11 cellular contexts compared by ENCODE assay signal in genomic region chr5:93572773-93573626, GRCh38. TPM values are rescaled to one million over a fixed set of nuclear protein-coding genes. Genes with fewer than 3 reads are reported as not detected.
DNase-seq lines count a peak whose midpoint lies in the region; ATAC-seq and TF ChIP-seq lines count a peak whose summit lies in the region.
"Had no signal": no experiment of that assay in that cellular context is flagged by ENCODE, and none has a peak within 500 bp of the region (broad histone marks: within the 10 kb centered on the region; RNA-seq: fewer than 3 reads in every experiment).

No MANE protein-coding gene starts in this region.

- no peak for ATAC-seq in activated T-cell treated with anti-CD3 and anti-CD28 coated beads, Interleukin-2, amount 50 U/mL, for 4 hours
- no peak for ATAC-seq in GM19455 (IDR thresholded peaks at IDR 0.05; ENCODE audit: unreplicated experiment)
- no peak for ATAC-seq in HG03196 (IDR thresholded peaks at IDR 0.05; ENCODE audit: unreplicated experiment)

- H3K27ac ChIP-seq in stomach smooth muscle (ENCODE audit: low read length), result no peak overlapping the region
- H3K27ac ChIP-seq: parathyroid adenoma, PC-9 had no signal

- peak overlapping the region; percentile 26 for H3K27ac Mint-ChIP-seq in activated T-cell treated with anti-CD3 and anti-CD28 coated beads, Interleukin-2, amount 50 U/mL, for 24 hours

- peaks cover 32% of the 10 kb centered on the region for H3K4me1 Mint-ChIP-seq in activated T-cell treated with anti-CD3 and anti-CD28 coated beads, Interleukin-2, amount 50 U/mL, for 24 hours (ENCODE audit: low read depth)
- H3K4me1 Mint-ChIP-seq in activated T-cell treated with anti-CD3 and anti-CD28 coated beads, Interleukin-2, amount 50 U/mL, for 4 hours (ENCODE audit: low read depth), result peaks cover 11% of the 10 kb centered on the region

- no peaks in the 10 kb centered on the region for H3K9me3 Mint-ChIP-seq in activated T-cell treated with anti-CD3 and anti-CD28 coated beads, Interleukin-2, amount 50 U/mL, for 24 hours
- H3K9me3 Mint-ChIP-seq in activated T-cell treated with anti-CD3 and anti-CD28 coated beads, Interleukin-2, amount 50 U/mL, for 4 hours, result no peaks in the 10 kb centered on the region

- H3K36me3 ChIP-seq in stomach smooth muscle (ENCODE audit: control insufficient read depth in 2 of 2, insufficient read depth in 2 of 2, low read length in 2 of 2), result no peaks in the 10 kb centered on the region

- peaks cover 18% of the 10 kb centered on the region for H3K4me1 ChIP-seq in stomach smooth muscle (ENCODE audit: control insufficient read depth, insufficient read depth, low read length)
- H3K4me1 ChIP-seq: parathyroid adenoma had no signal

- no peaks in the 10 kb centered on the region for H3K36me3 Mint-ChIP-seq in activated T-cell treated with anti-CD3 and anti-CD28 coated beads, Interleukin-2, amount 50 U/mL, for 24 hours (ENCODE audit: low read depth)
- peaks cover 1% of the 10 kb centered on the region for H3K36me3 Mint-ChIP-seq in activated T-cell treated with anti-CD3 and anti-CD28 coated beads, Interleukin-2, amount 50 U/mL, for 4 hours (ENCODE audit: insufficient read depth)

- H3K9me3 ChIP-seq in stomach smooth muscle (ENCODE audit: control insufficient read depth in 2 of 2, low read length in 2 of 2), result no peaks in the 10 kb centered on the region

- in situ Hi-C loops in astrocyte of the cerebellum (cut with HindIII; ENCODE audit: low sequenced_read_pairs), result no loop called here

- no peak for TF ChIP-seq CTCF in astrocyte of the cerebellum (IDR thresholded peaks at IDR 0.05; ENCODE audit: low read depth, low read length, missing control alignments)

- no peak for DNase-seq in activated T-cell treated with anti-CD3 and anti-CD28 coated beads, Interleukin-2, amount 50 U/mL, for 24 hours
- no peak for DNase-seq in activated T-cell treated with anti-CD3 and anti-CD28 coated beads, Interleukin-2, amount 50 U/mL, for 4 hours
- no peak for DNase-seq in astrocyte of the cerebellum (ENCODE audit: low read depth)
- peak; percentile 66 for DNase-seq in islet precursor cell
- DNase-seq in NAMALWA (ENCODE audit: low spot score), result no peak
- DNase-seq: Kasumi-1, PC-9 had no signal

- no peak overlapping the region for H3K9ac ChIP-seq in stomach smooth muscle (ENCODE audit: low read length in 2 of 2)
- H3K9ac ChIP-seq: parathyroid adenoma had no signal

- peaks cover 96% of the 10 kb centered on the region for H3K27me3 Mint-ChIP-seq in activated T-cell treated with anti-CD3 and anti-CD28 coated beads, Interleukin-2, amount 50 U/mL, for 24 hours
- H3K27me3 Mint-ChIP-seq in activated T-cell treated with anti-CD3 and anti-CD28 coated beads, Interleukin-2, amount 50 U/mL, for 4 hours (ENCODE audit: low read depth), result peaks cover 88% of the 10 kb centered on the region

- H3K4me3 Mint-ChIP-seq in activated T-cell treated with anti-CD3 and anti-CD28 coated beads, Interleukin-2, amount 50 U/mL, for 24 hours, result peak overlapping the region; percentile 23
- H3K4me3 Mint-ChIP-seq in activated T-cell treated with anti-CD3 and anti-CD28 coated beads, Interleukin-2, amount 50 U/mL, for 4 hours, result no peak overlapping the region

- no peaks in the 10 kb centered on the region for H3K27me3 ChIP-seq in stomach smooth muscle (ENCODE audit: control insufficient read depth in 1 of 2, insufficient read depth in 2 of 2, low read length in 2 of 2)

- peak overlapping the region; percentile 18 for H3K4me3 ChIP-seq in astrocyte of the cerebellum (ENCODE audit: low read depth, low read length)
- H3K4me3 ChIP-seq in stomach smooth muscle (ENCODE audit: low read length in 2 of 2), result peak overlapping the region; percentile 16 to 44
- H3K4me3 ChIP-seq: PC-9 had no signal

RNA-seq across cellular contexts. Expression of gene NR2F1-AS1, which starts 8.0 kb away (rescaled TPM):
- total RNA-seq in activated T-cell treated with anti-CD3 and anti-CD28 coated beads, Interleukin-2, amount 50 U/mL, for 4 hours, result not detected

RNA-seq across cellular contexts. Expression of gene NR2F1, which starts 10.0 kb away (rescaled TPM):
- under 1 TPM; 0.08 to 0.21 (median 0.10) TPM for total RNA-seq in activated T-cell treated with anti-CD3 and anti-CD28 coated beads, Interleukin-2, amount 50 U/mL, for 4 hours
